Comparison of ENCODE assay signal across 1 cellular context in genomic region chr9:83978992-83979811, GRCh38.
A peak's percentile ranks its signal among the peaks of the same experiment; 100 is the strongest.
TF ChIP-seq lines count a peak whose summit lies in the region.

No MANE protein-coding gene starts in this region.

TF ChIP-seq in HepG2, 621 proteins besides CTCF, POLR2A, EP300 and RAD21 (continued from another document and continues in another):
- TF ChIP-seq DZIP1 (CRISPR knock-in tag; IDR thresholded peaks at IDR 0.05) (no peak), ZNF747 (CRISPR knock-in tag; IDR thresholded peaks at IDR 0.05; ENCODE audit: borderline replicate concordance) (no peak), MTERF4 (CRISPR knock-in tag; IDR thresholded peaks at IDR 0.05) (no peak), FOXP1 (IDR thresholded peaks at IDR 0.05) (no peak), FOXP1 (CRISPR knock-in tag; IDR thresholded peaks at IDR 0.05) (no peak), HNRNPL (IDR thresholded peaks at IDR 0.05; ENCODE audit: low read depth, low read length) (peak; percentile 50; the same call in 1 of the 2 replicates), MTA3 (CRISPR knock-in tag; IDR thresholded peaks at IDR 0.05) (no peak), ZNF441 (CRISPR knock-in tag; IDR thresholded peaks at IDR 0.05; ENCODE audit: borderline replicate concordance) (peak; percentile 23; the same call in 1 of the 2 replicates), ZNF574 (CRISPR knock-in tag; IDR thresholded peaks at IDR 0.05) (no peak; the same call in 1 of the 2 replicates), TEF (CRISPR knock-in tag; IDR thresholded peaks at IDR 0.05) (no peak), ZNF891 (CRISPR knock-in tag; IDR thresholded peaks at IDR 0.05) (no peak), SRSF9 (IDR thresholded peaks at IDR 0.05; ENCODE audit: borderline replicate concordance, insufficient read depth, low read depth, low read length, poor library complexity, severe bottlenecking) (no peak), ZNF431 (CRISPR knock-in tag; IDR thresholded peaks at IDR 0.05; ENCODE audit: borderline replicate concordance, low read depth) (no peak), SMARCC2 (IDR thresholded peaks at IDR 0.05) (no peak), ZKSCAN1 (IDR thresholded peaks at IDR 0.05; ENCODE audit: low read length) (no peak), ISL2 (CRISPR knock-in tag; IDR thresholded peaks at IDR 0.05) (no peak), CEBPB (IDR thresholded peaks at IDR 0.05; ENCODE audit: borderline replicate concordance, low read depth, low read length) (no peak), ARNTL (CRISPR knock-in tag; IDR thresholded peaks at IDR 0.05) (no peak), RNF2 (conservative IDR thresholded peaks at IDR 0.05; ENCODE audit: low read depth) (no peak), ZNF792 (CRISPR knock-in tag; IDR thresholded peaks at IDR 0.05) (no peak), ZBTB21 (CRISPR knock-in tag; IDR thresholded peaks at IDR 0.05) (no peak), ZNF142 (CRISPR knock-in tag; IDR thresholded peaks at IDR 0.05) (no peak; the same call in 1 of the 2 replicates), ZFP62 (CRISPR knock-in tag; IDR thresholded peaks at IDR 0.05) (no peak), ZBTB25 (CRISPR knock-in tag; IDR thresholded peaks at IDR 0.05) (no peak), ZNF713 (CRISPR knock-in tag; IDR thresholded peaks at IDR 0.05) (no peak)
- TF ChIP-seq, protein P1, sequence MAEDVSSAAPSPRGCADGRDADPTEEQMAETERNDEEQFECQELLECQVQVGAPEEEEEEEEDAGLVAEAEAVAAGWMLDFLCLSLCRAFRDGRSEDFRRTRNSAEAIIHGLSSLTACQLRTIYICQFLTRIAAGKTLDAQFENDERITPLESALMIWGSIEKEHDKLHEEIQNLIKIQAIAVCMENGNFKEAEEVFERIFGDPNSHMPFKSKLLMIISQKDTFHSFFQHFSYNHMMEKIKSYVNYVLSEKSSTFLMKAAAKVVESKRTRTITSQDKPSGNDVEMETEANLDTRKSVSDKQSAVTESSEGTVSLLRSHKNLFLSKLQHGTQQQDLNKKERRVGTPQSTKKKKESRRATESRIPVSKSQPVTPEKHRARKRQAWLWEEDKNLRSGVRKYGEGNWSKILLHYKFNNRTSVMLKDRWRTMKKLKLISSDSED (CRISPR knock-in tag; IDR thresholded peaks at IDR 0.05): 0 out of 2 replicates have a peak, but pooled peaks have one; percentile 18
- TF ChIP-seq, protein P2, sequence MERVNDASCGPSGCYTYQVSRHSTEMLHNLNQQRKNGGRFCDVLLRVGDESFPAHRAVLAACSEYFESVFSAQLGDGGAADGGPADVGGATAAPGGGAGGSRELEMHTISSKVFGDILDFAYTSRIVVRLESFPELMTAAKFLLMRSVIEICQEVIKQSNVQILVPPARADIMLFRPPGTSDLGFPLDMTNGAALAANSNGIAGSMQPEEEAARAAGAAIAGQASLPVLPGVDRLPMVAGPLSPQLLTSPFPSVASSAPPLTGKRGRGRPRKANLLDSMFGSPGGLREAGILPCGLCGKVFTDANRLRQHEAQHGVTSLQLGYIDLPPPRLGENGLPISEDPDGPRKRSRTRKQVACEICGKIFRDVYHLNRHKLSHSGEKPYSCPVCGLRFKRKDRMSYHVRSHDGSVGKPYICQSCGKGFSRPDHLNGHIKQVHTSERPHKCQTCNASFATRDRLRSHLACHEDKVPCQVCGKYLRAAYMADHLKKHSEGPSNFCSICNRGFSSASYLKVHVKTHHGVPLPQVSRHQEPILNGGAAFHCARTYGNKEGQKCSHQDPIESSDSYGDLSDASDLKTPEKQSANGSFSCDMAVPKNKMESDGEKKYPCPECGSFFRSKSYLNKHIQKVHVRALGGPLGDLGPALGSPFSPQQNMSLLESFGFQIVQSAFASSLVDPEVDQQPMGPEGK (CRISPR knock-in tag; IDR thresholded peaks at IDR 0.05): peak; percentile 66
- TF ChIP-seq, protein P3, sequence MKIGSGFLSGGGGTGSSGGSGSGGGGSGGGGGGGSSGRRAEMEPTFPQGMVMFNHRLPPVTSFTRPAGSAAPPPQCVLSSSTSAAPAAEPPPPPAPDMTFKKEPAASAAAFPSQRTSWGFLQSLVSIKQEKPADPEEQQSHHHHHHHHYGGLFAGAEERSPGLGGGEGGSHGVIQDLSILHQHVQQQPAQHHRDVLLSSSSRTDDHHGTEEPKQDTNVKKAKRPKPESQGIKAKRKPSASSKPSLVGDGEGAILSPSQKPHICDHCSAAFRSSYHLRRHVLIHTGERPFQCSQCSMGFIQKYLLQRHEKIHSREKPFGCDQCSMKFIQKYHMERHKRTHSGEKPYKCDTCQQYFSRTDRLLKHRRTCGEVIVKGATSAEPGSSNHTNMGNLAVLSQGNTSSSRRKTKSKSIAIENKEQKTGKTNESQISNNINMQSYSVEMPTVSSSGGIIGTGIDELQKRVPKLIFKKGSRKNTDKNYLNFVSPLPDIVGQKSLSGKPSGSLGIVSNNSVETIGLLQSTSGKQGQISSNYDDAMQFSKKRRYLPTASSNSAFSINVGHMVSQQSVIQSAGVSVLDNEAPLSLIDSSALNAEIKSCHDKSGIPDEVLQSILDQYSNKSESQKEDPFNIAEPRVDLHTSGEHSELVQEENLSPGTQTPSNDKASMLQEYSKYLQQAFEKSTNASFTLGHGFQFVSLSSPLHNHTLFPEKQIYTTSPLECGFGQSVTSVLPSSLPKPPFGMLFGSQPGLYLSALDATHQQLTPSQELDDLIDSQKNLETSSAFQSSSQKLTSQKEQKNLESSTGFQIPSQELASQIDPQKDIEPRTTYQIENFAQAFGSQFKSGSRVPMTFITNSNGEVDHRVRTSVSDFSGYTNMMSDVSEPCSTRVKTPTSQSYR (CRISPR knock-in tag; IDR thresholded peaks at IDR 0.05; ENCODE audit: borderline replicate concordance): peak; percentile 84
- TF ChIP-seq, protein P4, sequence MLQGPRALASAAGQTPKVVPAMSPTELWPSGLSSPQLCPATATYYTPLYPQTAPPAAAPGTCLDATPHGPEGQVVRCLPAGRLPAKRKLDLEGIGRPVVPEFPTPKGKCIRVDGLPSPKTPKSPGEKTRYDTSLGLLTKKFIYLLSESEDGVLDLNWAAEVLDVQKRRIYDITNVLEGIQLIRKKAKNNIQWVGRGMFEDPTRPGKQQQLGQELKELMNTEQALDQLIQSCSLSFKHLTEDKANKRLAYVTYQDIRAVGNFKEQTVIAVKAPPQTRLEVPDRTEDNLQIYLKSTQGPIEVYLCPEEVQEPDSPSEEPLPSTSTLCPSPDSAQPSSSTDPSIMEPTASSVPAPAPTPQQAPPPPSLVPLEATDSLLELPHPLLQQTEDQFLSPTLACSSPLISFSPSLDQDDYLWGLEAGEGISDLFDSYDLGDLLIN (CRISPR knock-in tag; IDR thresholded peaks at IDR 0.05; ENCODE audit: borderline replicate concordance): no peak
- TF ChIP-seq, protein P5, sequence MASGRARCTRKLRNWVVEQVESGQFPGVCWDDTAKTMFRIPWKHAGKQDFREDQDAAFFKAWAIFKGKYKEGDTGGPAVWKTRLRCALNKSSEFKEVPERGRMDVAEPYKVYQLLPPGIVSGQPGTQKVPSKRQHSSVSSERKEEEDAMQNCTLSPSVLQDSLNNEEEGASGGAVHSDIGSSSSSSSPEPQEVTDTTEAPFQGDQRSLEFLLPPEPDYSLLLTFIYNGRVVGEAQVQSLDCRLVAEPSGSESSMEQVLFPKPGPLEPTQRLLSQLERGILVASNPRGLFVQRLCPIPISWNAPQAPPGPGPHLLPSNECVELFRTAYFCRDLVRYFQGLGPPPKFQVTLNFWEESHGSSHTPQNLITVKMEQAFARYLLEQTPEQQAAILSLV (CRISPR knock-in tag; IDR thresholded peaks at IDR 0.05; ENCODE audit: borderline replicate concordance): no peak
